In the genomic region with DNA sequence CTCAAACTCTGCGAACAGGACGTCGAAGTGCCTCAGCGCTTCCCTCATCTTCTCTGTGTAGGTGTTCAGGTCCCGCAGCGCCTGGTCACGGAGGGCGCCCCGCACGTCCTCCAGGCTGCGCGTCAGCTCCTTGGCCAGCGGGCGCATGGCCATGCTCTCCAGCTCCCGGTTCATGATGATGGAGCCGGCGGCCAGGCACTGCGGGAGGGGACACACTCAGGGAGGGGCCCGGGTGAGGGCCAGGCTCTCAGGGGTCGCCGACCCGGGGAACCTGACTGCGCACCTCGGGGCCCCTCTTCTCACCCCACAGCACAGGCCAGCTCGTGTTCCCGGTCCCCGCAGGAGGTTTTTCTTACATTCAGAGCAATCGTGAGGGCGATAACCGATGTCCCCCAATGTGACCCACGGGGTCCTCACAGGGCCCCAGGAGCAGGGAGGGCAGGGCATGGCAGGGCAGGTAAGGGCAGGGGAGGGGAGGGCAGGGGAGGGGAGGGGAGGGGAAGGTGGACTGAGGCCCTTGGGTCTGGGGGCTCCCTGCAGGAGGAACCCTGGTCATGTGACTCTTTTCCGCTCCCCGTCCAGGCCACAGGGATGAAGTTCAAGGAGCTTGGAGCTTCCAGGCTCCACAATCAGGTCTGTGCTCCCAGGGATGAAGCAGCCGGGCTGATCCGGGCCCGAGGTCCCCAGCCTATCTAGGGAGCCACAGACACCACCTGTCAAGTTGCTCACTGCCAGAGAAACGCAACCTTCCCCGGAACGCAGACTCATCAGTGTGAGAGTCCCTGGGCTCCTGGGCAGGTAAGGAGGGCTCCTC, we compare ENCODE assay signal across 21 cellular contexts.
DNase-seq lines count a peak whose midpoint lies in the region; ATAC-seq and TF ChIP-seq lines count a peak whose summit lies in the region.
"Had no signal": no experiment of that assay in that cellular context is flagged by ENCODE, and none has a peak within 500 bp of the region (broad histone marks: within the 10 kb centered on the region; RNA-seq: fewer than 3 reads in every experiment).

No MANE protein-coding gene starts in this region.

- no peak overlapping the region for H3K27ac Mint-ChIP-seq in MCF 10A (ENCODE audit: low read depth, unreplicated experiment)
- peak overlapping the region; percentile 10 for H3K27ac Mint-ChIP-seq in central memory CD8-positive, alpha-beta T cell (ENCODE audit: low read depth)
- H3K27ac Mint-ChIP-seq: activated CD4-positive, alpha-beta memory T cell treated with anti-CD3 and anti-CD28 coated beads, Interleukin-2, amount 10 ng/mL, durations not matched to agents 7 days and 5 days; CD8-positive, alpha-beta T cell; stimulated activated naive CD8-positive, alpha-beta T cell treated with anti-CD3 and anti-CD28 coated beads, Interleukin-15, Interleukin-2, amounts not matched to agents 100 ng/mL and 50 ng/mL, for 24 hours had no signal

- no peaks in the 10 kb centered on the region for H3K36me3 ChIP-seq in breast epithelium
- peaks cover 0 to 11% of the 10 kb centered on the region in 2 donors for H3K36me3 ChIP-seq in lung (ENCODE audit: control insufficient read depth in 2 of 2, insufficient read depth in 2 of 2, low read length in 2 of 2)
- H3K36me3 ChIP-seq in gastrocnemius medialis = no peaks in the 10 kb centered on the region
- H3K36me3 ChIP-seq: right lobe of liver had no signal

- POLR2A ChIA-PET in MCF 10A (lab: Yijun Ruan, JAX) (interaction anchor here (0.6 kb wide), 1 partner anchor 171 kb away, joined by 3 read pairs; no protein-coding TSS in a partner anchor), RWPE1 (lab: Yijun Ruan, JAX; ENCODE audit: low non-redundant PET) (no interaction called here)

- H3K4me3 Mint-ChIP-seq in MCF 10A (ENCODE audit: unreplicated experiment) = no peak overlapping the region
- no peak overlapping the region for H3K4me3 Mint-ChIP-seq in central memory CD8-positive, alpha-beta T cell
- H3K4me3 Mint-ChIP-seq: activated CD4-positive, alpha-beta memory T cell treated with anti-CD3 and anti-CD28 coated beads, Interleukin-2, amount 10 ng/mL, durations not matched to agents 7 days and 5 days; CD8-positive, alpha-beta T cell; stimulated activated naive CD8-positive, alpha-beta T cell treated with anti-CD3 and anti-CD28 coated beads, Interleukin-15, Interleukin-2, amounts not matched to agents 100 ng/mL and 50 ng/mL, for 24 hours had no signal

- H3K4me1 Mint-ChIP-seq in MCF 10A (ENCODE audit: insufficient read depth, unreplicated experiment) = no peaks in the 10 kb centered on the region
- H3K4me1 Mint-ChIP-seq in central memory CD8-positive, alpha-beta T cell = peaks cover 5% of the 10 kb centered on the region
- H3K4me1 Mint-ChIP-seq: activated CD4-positive, alpha-beta memory T cell treated with anti-CD3 and anti-CD28 coated beads, Interleukin-2, amount 10 ng/mL, durations not matched to agents 7 days and 5 days had no signal

- BruUV-seq in MCF 10A (replicated peaks; lab: Mats Ljungman, UMichigan) = no TSS peak

- no peak overlapping the region for H3K27ac ChIP-seq in breast epithelium
- no peak overlapping the region for H3K27ac ChIP-seq in lung (ENCODE audit: low read depth in 1 of 2, low read length in 1 of 2)
- no peak overlapping the region for H3K27ac ChIP-seq in RWPE1
- no peak overlapping the region for H3K27ac ChIP-seq in gastrocnemius medialis
- H3K27ac ChIP-seq: GM23248, right lobe of liver had no signal

- in situ Hi-C loops in gastrocnemius medialis (cut with MboI; ENCODE audit: low sequenced_read_pairs in 4 of 4) = no loop called here

- H3K9me3 ChIP-seq in breast epithelium (no peaks in the 10 kb centered on the region), lung (ENCODE audit: control insufficient read depth in 2 of 2, insufficient read depth in 1 of 2, low read length in 1 of 2) (no peaks in the 10 kb centered on the region), gastrocnemius medialis (no peaks in the 10 kb centered on the region)
- H3K9me3 ChIP-seq: right lobe of liver had no signal

- DNase-seq in breast epithelium (ENCODE audit: low spot score in 2 of 2) (peak; percentile 3 to 43), MCF 10A (ENCODE audit: unreplicated experiment) (no peak), lung (ENCODE audit: low spot score) (peak; percentile 19), ureter (ENCODE audit: low spot score) (peak; percentile 38), RWPE1 (ENCODE audit: low spot score) (no peak), amniotic stem cell (lab: John Stamatoyannopoulos, UW) (no peak), gastrocnemius medialis (no peak)
- DNase-seq in central memory CD8-positive, alpha-beta T cell (ENCODE audit: low spot score in 2 of 2) = peak; percentile 8 to 12
- DNase-seq: activated CD4-positive, alpha-beta memory T cell treated with anti-CD3 and anti-CD28 coated beads, Interleukin-2, amount 10 ng/mL, durations not matched to agents 7 days and 5 days; activated effector memory CD4-positive, alpha-beta T cell treated with Interleukin-2 at 50 U/mL for 16 hours; amygdala; DMS79; GM23248; hippocampal formation; kidney glomerular epithelial cell; NCI-H1436; NCI-H446; NK-92 treated with Interleukin-12 subunit alpha and Interleukin-12 subunit beta, amount 100 ng/mL, for 24 hours had no signal

- H3K27me3 Mint-ChIP-seq in MCF 10A (ENCODE audit: insufficient read depth, unreplicated experiment) = peaks cover 18% of the 10 kb centered on the region
- no peaks in the 10 kb centered on the region for H3K27me3 Mint-ChIP-seq in central memory CD8-positive, alpha-beta T cell
- H3K27me3 Mint-ChIP-seq: activated CD4-positive, alpha-beta memory T cell treated with anti-CD3 and anti-CD28 coated beads, Interleukin-2, amount 10 ng/mL, durations not matched to agents 7 days and 5 days; stimulated activated naive CD8-positive, alpha-beta T cell treated with anti-CD3 and anti-CD28 coated beads, Interleukin-15, Interleukin-2, amounts not matched to agents 100 ng/mL and 50 ng/mL, for 24 hours had no signal

- peaks cover 6% of the 10 kb centered on the region for H3K36me3 Mint-ChIP-seq in MCF 10A (ENCODE audit: insufficient read depth, unreplicated experiment)
- H3K36me3 Mint-ChIP-seq in central memory CD8-positive, alpha-beta T cell (ENCODE audit: insufficient read depth) = peaks cover 6% of the 10 kb centered on the region

- TF ChIP-seq CTCF in breast epithelium (IDR thresholded peaks at IDR 0.05) (no peak), MCF 10A (IDR thresholded peaks at IDR 0.05; ENCODE audit: unreplicated experiment) (no peak), lung (IDR thresholded peaks at IDR 0.05; ENCODE audit: control extremely low read depth, extremely low read depth) (no peak), RWPE1 (conservative IDR thresholded peaks at IDR 0.05; ENCODE audit: low read depth) (no peak), gastrocnemius medialis (IDR thresholded peaks at IDR 0.05 in 4 of 5, conservative IDR thresholded peaks at IDR 0.05 in 1 of 5) (no peak)

- H3K4me1 ChIP-seq in breast epithelium = no peaks in the 10 kb centered on the region
- H3K4me1 ChIP-seq in lung (ENCODE audit: control insufficient read depth in 2 of 2, insufficient read depth in 2 of 2, low read length in 2 of 2) = no peaks in the 10 kb centered on the region
- H3K4me1 ChIP-seq in gastrocnemius medialis = no peaks in the 10 kb centered on the region
- H3K4me1 ChIP-seq: right lobe of liver had no signal

- H3K27me3 ChIP-seq in breast epithelium (no peaks in the 10 kb centered on the region), lung (ENCODE audit: control insufficient read depth, insufficient read depth) (no peaks in the 10 kb centered on the region), gastrocnemius medialis (no peaks in the 10 kb centered on the region)
- H3K27me3 ChIP-seq: right lobe of liver had no signal

- no peak for TF ChIP-seq POLR2A in breast epithelium (IDR thresholded peaks at IDR 0.05)
- no peak for TF ChIP-seq POLR2A in gastrocnemius medialis (IDR thresholded peaks at IDR 0.05)

- CTCF ChIA-PET in MCF 10A (lab: Yijun Ruan, JAX) = interaction anchor here (0.6 to 0.7 kb wide), 2 partner anchors 10 to 17 kb away, joined by 4 read pairs; no protein-coding TSS in a partner anchor
- CTCF ChIA-PET in RWPE1 (lab: Yijun Ruan, JAX) = no interaction called here

- H3K4me3 ChIP-seq in breast epithelium (no peak overlapping the region), lung (no peak overlapping the region), gastrocnemius medialis (no peak overlapping the region)
- H3K4me3 ChIP-seq: GM23248, right lobe of liver had no signal

- intact Hi-C loops in breast epithelium (cut with DNase I; ENCODE audit: low total_unique reads) = no loop called here
- intact Hi-C loops in MCF 10A (cut with micrococcal nuclease) = loop anchor here (10.0 kb wide), 1 partner anchor 75 kb away; a partner anchor contains a TSS
- intact Hi-C loops in gastrocnemius medialis (cut with DNase I; ENCODE audit: low total_unique reads) = no loop called here

- 81 to 83% methylated on average over 39 of the region's 39 CpGs for WGBS in lung, 2 donors

- ATAC-seq in central memory CD8-positive, alpha-beta T cell (replicated peaks; ENCODE audit: extremely low read depth, poor library complexity, severe bottlenecking) = no peak
- ATAC-seq in lung (ENCODE audit: insufficient read depth, low FRiP score) (no peak), gastrocnemius medialis (no peak)
- ATAC-seq: CD8-positive, alpha-beta T cell had no signal

- no peaks in the 10 kb centered on the region for H3K9me3 Mint-ChIP-seq in MCF 10A (ENCODE audit: unreplicated experiment)
- H3K9me3 Mint-ChIP-seq in central memory CD8-positive, alpha-beta T cell = no peaks in the 10 kb centered on the region
- H3K9me3 Mint-ChIP-seq: activated CD4-positive, alpha-beta memory T cell treated with anti-CD3 and anti-CD28 coated beads, Interleukin-2, amount 10 ng/mL, durations not matched to agents 7 days and 5 days; CD8-positive, alpha-beta T cell; stimulated activated naive CD8-positive, alpha-beta T cell treated with anti-CD3 and anti-CD28 coated beads, Interleukin-15, Interleukin-2, amounts not matched to agents 100 ng/mL and 50 ng/mL, for 24 hours had no signal

Comparison
In these comparisons a context has a peak if more than half of its experiments do, and no peak if none do; other contexts are left out.
1. DNase-seq: peak in breast epithelium (2 of 2), central memory CD8-positive, alpha-beta T cell (2 of 2), lung (single experiment) and ureter (single experiment); none in MCF 10A (single experiment), RWPE1 (single experiment), amniotic stem cell (single experiment) and gastrocnemius medialis (0 of 2).